In the genomic region with DNA sequence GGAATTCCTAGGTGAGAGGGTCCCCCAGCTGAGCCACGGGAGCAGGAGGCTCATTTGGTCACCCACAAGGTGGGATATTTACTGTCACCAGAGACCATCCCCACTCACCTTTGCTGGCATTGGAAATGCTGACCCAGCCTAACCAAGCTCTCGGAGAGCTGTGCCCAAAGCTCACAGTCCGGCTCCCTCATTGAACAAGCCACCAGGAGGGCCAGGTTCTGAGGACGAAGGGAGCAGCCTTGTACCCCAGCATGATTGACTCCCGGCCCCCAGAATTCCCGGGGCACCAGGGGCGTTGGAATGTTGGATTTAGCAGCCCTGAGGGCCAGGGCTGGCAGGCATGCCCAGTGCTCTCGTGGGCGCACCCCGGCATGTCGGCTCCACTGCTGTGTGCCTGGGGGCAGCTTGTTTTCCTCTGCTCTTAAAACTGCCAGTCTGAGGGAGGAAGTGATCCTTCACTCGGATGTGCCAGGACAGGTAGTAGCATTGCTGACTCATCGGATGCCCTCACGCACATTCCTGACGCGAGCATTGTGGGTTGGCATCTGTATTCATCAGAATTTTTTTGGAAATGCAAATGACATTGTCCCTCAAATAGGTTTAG, we compare ENCODE assay signal across 15 cellular contexts. TPM values are rescaled to one million over a fixed set of nuclear protein-coding genes. Genes with fewer than 3 reads are reported as not detected.
DNase-seq lines count a peak whose midpoint lies in the region; ATAC-seq lines count a peak whose summit lies in the region.
"Had no signal": no experiment of that assay in that cellular context is flagged by ENCODE, and none has a peak within 500 bp of the region (broad histone marks: within the 10 kb centered on the region; RNA-seq: fewer than 3 reads in every experiment).

No MANE protein-coding gene starts in this region.

- H3K27ac ChIP-seq in HUES64 (ENCODE audit: low read depth, low read length) (peak overlapping the region; percentile 58; the same call in 1 of the 2 replicates), iPS-20b (ENCODE audit: low read length) (peak overlapping the region; percentile 48)

- 0 out of 2 replicates have a peak, but pooled peaks cover 3% of the 10 kb centered on the region for H3K4me1 ChIP-seq in HUES64 (ENCODE audit: insufficient read depth, low read length)
- H3K4me1 ChIP-seq in iPS-20b (ENCODE audit: insufficient read depth, low read length) = peaks cover 3% of the 10 kb centered on the region

- H3K9me3 ChIP-seq in HUES64 (ENCODE audit: insufficient read depth, low read depth, low read length) (no peaks in the 10 kb centered on the region), iPS-20b (ENCODE audit: insufficient read depth, low read depth, low read length) (no peaks in the 10 kb centered on the region)

- WGBS in HUES64 = 92% methylated on average over 16 of the region's 16 CpGs

- ATAC-seq in HG02981 (IDR thresholded peaks at IDR 0.05; ENCODE audit: unreplicated experiment) = no peak
- ATAC-seq: effector memory CD8-positive, alpha-beta T cell had no signal

- H3K27me3 ChIP-seq in HUES64 (ENCODE audit: insufficient read depth, low read length) (no peaks in the 10 kb centered on the region), iPS-20b (ENCODE audit: insufficient read depth, low read length) (no peaks in the 10 kb centered on the region)

- H3K9ac ChIP-seq in HUES64 (ENCODE audit: low read depth, low read length) (no peak overlapping the region; the same call in 1 of the 2 replicates), iPS-20b (ENCODE audit: low read depth, low read length) (no peak overlapping the region)

- H3K4me3 ChIP-seq in HUES64 (ENCODE audit: low read length) (no peak overlapping the region), iPS-20b (ENCODE audit: low read length) (no peak overlapping the region)

- H3K36me3 ChIP-seq in HUES64 (ENCODE audit: insufficient read depth, low read length) (no peaks in the 10 kb centered on the region), iPS-20b (ENCODE audit: insufficient read depth, low read depth, low read length) (no peaks in the 10 kb centered on the region)

- DNase-seq in DMS153 (lab: John Stamatoyannopoulos, UW) = peak; percentile 32
- peak; percentile 96 for DNase-seq in SW480 (ENCODE audit: low spot score)
- DNase-seq in KG1 (lab: John Stamatoyannopoulos, UW) = no peak
- DNase-seq in putamen (ENCODE audit: low spot score) = no peak
- no peak for DNase-seq in NCI-H1105 (lab: John Stamatoyannopoulos, UW)
- DNase-seq: aorta; CD4-positive, alpha-beta memory T cell; effector memory CD8-positive, alpha-beta T cell; glutamatergic neuron; NCI-H187 treated with DMSO at 0.1 percent for 48 hours; OCI-M1; stimulated activated CD4-positive, alpha-beta T cell treated with anti-CD3 and anti-CD28 coated beads, Interleukin-4, amount 100 ng/mL, for 1 hour had no signal

RNA-seq across cellular contexts. Expression of a gene that starts 23.3 kb away (rescaled TPM):
- polyA plus RNA-seq in HUES64 (2013, experiment 1 of 2) = 12.0 TPM
- 18.1 TPM for polyA plus RNA-seq in HUES64 (2013, experiment 2 of 2)

RNA-seq across cellular contexts. Expression of a gene that starts 58.3 kb away (rescaled TPM):
- 73.7 TPM for polyA plus RNA-seq in HUES64 (2013, experiment 1 of 2)
- 63.0 TPM for polyA plus RNA-seq in HUES64 (2013, experiment 2 of 2)

Comparison
In these comparisons a context has a peak if more than half of its experiments do, and no peak if none do; other contexts are left out.
1. DNase-seq: peak in DMS153 (single experiment) and SW480 (single experiment); none in KG1 (single experiment), putamen (single experiment) and NCI-H1105 (single experiment).